8 cellular contexts compared by ENCODE assay signal in genomic region chr22:38271927-38272372, GRCh38. TPM values are rescaled to one million over a fixed set of nuclear protein-coding genes. Genes with fewer than 3 reads are reported as not detected.
A peak's percentile ranks its signal among the peaks of the same experiment; 100 is the strongest.
DNase-seq lines count a peak whose midpoint lies in the region; ATAC-seq, FAIRE-seq and TF ChIP-seq lines count a peak whose summit lies in the region.

No MANE protein-coding gene starts in this region.

- H3K27me3 ChIP-seq in H9 (ENCODE audit: insufficient read depth, low read length): no peaks in the 10 kb centered on the region
- H3K27me3 ChIP-seq in pancreas: no peaks in the 10 kb centered on the region

- peaks cover 9% of the 10 kb centered on the region for H3K4me1 ChIP-seq in H9 (ENCODE audit: insufficient read depth, low read length)
- H3K4me1 ChIP-seq in pancreas: peaks cover 0 to 6% (median 4%) of the 10 kb centered on the region in 3 donors

- H2BK120ac ChIP-seq in H9 (ENCODE audit: low read depth, low read length, poor library complexity, severe bottlenecking): no peak overlapping the region

- no CpG with 5 or more reads among the region's 7 CpGs for WGBS in H9 (ENCODE audit: extremely low coverage, insufficient read length, low lambda C conversion rate)
- 2% methylated on average over 7 of the region's 7 CpGs for WGBS in pancreas, 2 donors

- H4K91ac ChIP-seq in H9 (ENCODE audit: insufficient read length, low read depth, low read length): no peak overlapping the region

- no peaks in the 10 kb centered on the region for H3K36me3 ChIP-seq in pancreas

- peaks cover 39% of the 10 kb centered on the region in 2 experiments for H3K4me1 Mint-ChIP-seq in H9
- peaks cover 48% of the 10 kb centered on the region for H3K4me1 Mint-ChIP-seq in T-helper 17 cell

- H3K27ac Mint-ChIP-seq in H9 (0 out of 7 replicates have a peak overlapping the region, but pooled peaks of 1 of the 3 experiments have one; percentile 52), T-helper 17 cell (peak overlapping the region; percentile 92)

- TF ChIP-seq CTCF in AG10803 (conservative IDR thresholded peaks at IDR 0.05; ENCODE audit: low read length): no peak
- TF ChIP-seq CTCF in H9 (conservative IDR thresholded peaks at IDR 0.05): no peak
- no peak for TF ChIP-seq CTCF in fibroblast of villous mesenchyme (IDR thresholded peaks at IDR 0.05; ENCODE audit: insufficient read depth, low read depth, low read length)
- no peak for TF ChIP-seq CTCF in pancreas (IDR thresholded peaks at IDR 0.05)

- H3K27ac ChIP-seq in H9 (ENCODE audit: insufficient read length, low read depth, low read length) (no peak overlapping the region), pancreas (peak overlapping the region; percentile 63 to 87 (median 78))

- peak overlapping the region; percentile 66 for H3K9ac ChIP-seq in H9 (ENCODE audit: extremely low read depth, insufficient read length, low read length)

- H2AFZ ChIP-seq in H9 (ENCODE audit: low read length): no peak overlapping the region

- peak overlapping the region; percentile 85 to 93 for H3K4me3 Mint-ChIP-seq in H9
- peak overlapping the region; percentile 90 for H3K4me3 Mint-ChIP-seq in T-helper 17 cell

- H3K79me2 ChIP-seq in H9 (ENCODE audit: insufficient read depth, low read length): peaks cover 23% of the 10 kb centered on the region; the same call in 1 of the 2 replicates

- no peak overlapping the region for H3K18ac ChIP-seq in H9 (ENCODE audit: insufficient read length, low read depth, low read length)

- ATAC-seq in T-helper 17 cell (peak; percentile 5), pancreas (peak; percentile 67 to 79 (median 75)), HG03571 (IDR thresholded peaks at IDR 0.05; ENCODE audit: unreplicated experiment) (no peak), HG03457 (IDR thresholded peaks at IDR 0.05; ENCODE audit: unreplicated experiment) (no peak)

- peaks cover 7% of the 10 kb centered on the region for H3K23me2 ChIP-seq in H9 (ENCODE audit: insufficient read length, low read depth, low read length, poor library complexity, severe bottlenecking)

- H3K9me3 ChIP-seq in H9 (ENCODE audit: control insufficient read depth, low read depth, low read length) (no peaks in the 10 kb centered on the region), T-helper 17 cell (ENCODE audit: control insufficient read depth, low read length, poor library complexity, severe bottlenecking) (no peaks in the 10 kb centered on the region), pancreas (no peaks in the 10 kb centered on the region)

- peaks cover 10% of the 10 kb centered on the region for H3K79me1 ChIP-seq in H9 (ENCODE audit: insufficient read depth, low read depth, low read length, poor library complexity, severe bottlenecking)

- H2AK5ac ChIP-seq in H9 (ENCODE audit: insufficient read length, low read length): no peak overlapping the region

- no peak overlapping the region for H3T11ph ChIP-seq in H9 (ENCODE audit: low read length)

- no peaks in the 10 kb centered on the region for H4K20me1 ChIP-seq in H9 (ENCODE audit: control insufficient read depth, insufficient read depth, insufficient read length)

- no peak overlapping the region for H3K56ac ChIP-seq in H9 (ENCODE audit: insufficient read length, low read depth, low read length)

- FAIRE-seq in pancreas (lab: Jason Lieb, UNC): no peak

- H3K27me3 Mint-ChIP-seq in H9 (ENCODE audit: low read depth): peaks cover 5% of the 10 kb centered on the region
- no peaks in the 10 kb centered on the region for H3K27me3 Mint-ChIP-seq in T-helper 17 cell

- intact Hi-C loops in pancreas (cut with DNase I): no loop called here

- no peak overlapping the region for H2BK20ac ChIP-seq in H9 (ENCODE audit: low read depth, low read length, poor library complexity, severe bottlenecking)

- peak overlapping the region; percentile 75 for H3K4me2 ChIP-seq in H9 (ENCODE audit: insufficient read depth, insufficient read length, low read length)

- H3K4me3 ChIP-seq in AG10803 (ENCODE audit: low read length) (peak overlapping the region; percentile 89), fibroblast of villous mesenchyme (ENCODE audit: low read depth, low read length) (peak overlapping the region; percentile 90), pancreas (peak overlapping the region; percentile 90 to 99 (median 96))

- no peak overlapping the region for H4K5ac ChIP-seq in H9 (ENCODE audit: insufficient read length, low read depth, low read length)

- H2BK15ac ChIP-seq in H9 (ENCODE audit: low read depth, low read length): no peak overlapping the region

- no peak for DNase-seq in AG10803 (ENCODE audit: low read depth)
- DNase-seq in H9: peak; percentile 60
- no peak for DNase-seq in T-helper 17 cell
- no peak for DNase-seq in fibroblast of villous mesenchyme (ENCODE audit: low read depth)
- DNase-seq in pancreas: peak in 5 of 6 donors; percentile 61 to 74 (median 65)
- DNase-seq in activated CD4-positive, CD25-positive, alpha-beta regulatory T cell (lab: John Stamatoyannopoulos, UW): no peak

- no peak overlapping the region for H3K14ac ChIP-seq in H9 (ENCODE audit: insufficient read depth, low read length)

- H3K36me3 Mint-ChIP-seq in H9 (ENCODE audit: insufficient read depth in 1 of 3, low read depth in 3 of 3) (peaks cover 0 to 21% (median 6%) of the 10 kb centered on the region in 3 experiments; a peak in 5 of 7 replicates), T-helper 17 cell (ENCODE audit: low read depth) (no peaks in the 10 kb centered on the region)

- H3K9me3 Mint-ChIP-seq in H9: no peaks in the 10 kb centered on the region

- no peak overlapping the region for H3K23ac ChIP-seq in H9 (ENCODE audit: insufficient read length, low read depth, low read length)

- no peak overlapping the region for H4K8ac ChIP-seq in H9 (replicated peaks; ENCODE audit: insufficient read length, low read depth, low read length)

- H2BK12ac ChIP-seq in H9 (ENCODE audit: insufficient read length, low read depth, low read length): no peak overlapping the region

- H3K4ac ChIP-seq in H9 (ENCODE audit: low read depth, low read length): no peak overlapping the region

- no peak overlapping the region for H2BK5ac ChIP-seq in H9 (ENCODE audit: insufficient read length, low read length)

RNA-seq across cellular contexts. Expression of gene TMEM184B, which starts 0.9 kb away (rescaled TPM):
- total RNA-seq in H9 (2021) (51.7 and 58.5 TPM in 2 replicates), T-helper 17 cell (10 to 100 TPM; 53.3 TPM), fibroblast of villous mesenchyme (44.9 and 65.1 TPM in 2 replicates), pancreas (10 to 100 TPM; 11.6 to 30.5 (median 18.6) TPM)
- 10 to 100 TPM; 17.0 to 24.4 TPM for polyA plus RNA-seq in pancreas

RNA-seq across cellular contexts. Expression of gene CSNK1E, which starts 45.3 kb away (rescaled TPM):
- total RNA-seq in H9 (2021): 230 and 236 TPM in 2 replicates
- total RNA-seq in T-helper 17 cell: 100 to 1,000 TPM; 157 to 174 TPM
- total RNA-seq in fibroblast of villous mesenchyme: 145 and 161 TPM in 2 replicates
- total RNA-seq in pancreas: 10 to 100 TPM; 52.7 to 94.2 (median 57.7) TPM
- polyA plus RNA-seq in pancreas: 100 to 1,000 TPM in 1 of 2 donors, 10 to 100 TPM in 1; 87.2 to 115 TPM

Comparison
In these comparisons a context has a peak if more than half of its experiments do, and no peak if none do; other contexts are left out.
1. DNase-seq: peak in H9 (single experiment) and pancreas (5 of 6); none in AG10803 (single experiment), T-helper 17 cell (0 of 3), fibroblast of villous mesenchyme (single experiment) and activated CD4-positive, CD25-positive, alpha-beta regulatory T cell (0 of 4).
2. ATAC-seq: peak in T-helper 17 cell (single experiment) and pancreas (4 of 4); none in HG03571 (single experiment) and HG03457 (single experiment).
3. Peak in every context shown above with its lines, with median percentiles within 50 percentile points of each other: H3K4me3 ChIP-seq.